In genomic region chr3:134313839-134314587, GRCh38 we compare ENCODE assay signal across 10 cellular contexts.
DNase-seq lines count a peak whose midpoint lies in the region; ATAC-seq, FAIRE-seq and TF ChIP-seq lines count a peak whose summit lies in the region.
"Had no signal": no experiment of that assay in that cellular context is flagged by ENCODE, and none has a peak within 500 bp of the region (broad histone marks: within the 10 kb centered on the region; RNA-seq: fewer than 3 reads in every experiment).

No MANE protein-coding gene starts in this region.

- H3K36me3 ChIP-seq in endodermal cell (ENCODE audit: control insufficient read depth, insufficient read depth, low read length) (no peaks in the 10 kb centered on the region), mesenchymal stem cell (ENCODE audit: control insufficient read depth in 1 of 2, insufficient read depth in 2 of 2, low read depth in 1 of 2, low read length in 2 of 2) (no peaks in the 10 kb centered on the region), transverse colon (no peaks in the 10 kb centered on the region)

- no peak for TF ChIP-seq CTCF in endodermal cell (conservative IDR thresholded peaks at IDR 0.05)
- no peak for TF ChIP-seq CTCF in transverse colon (IDR thresholded peaks at IDR 0.05)

- H3K4me2 ChIP-seq in mesenchymal stem cell (ENCODE audit: low read length, poor library complexity, severe bottlenecking) = no peak overlapping the region

- H2BK120ac ChIP-seq in mesenchymal stem cell (ENCODE audit: low read depth, low read length) = peak overlapping the region; percentile 69

- H3K4me3 ChIP-seq in endodermal cell (ENCODE audit: low read length) (peak overlapping the region; percentile 75), mesenchymal stem cell (ENCODE audit: insufficient read depth in 1 of 2, low read depth in 1 of 2, low read length in 2 of 2) (peak overlapping the region in 1 of 2 experiments; percentile 79), transverse colon (peak overlapping the region; percentile 8 to 52 (median 28))

- peaks cover 19% of the 10 kb centered on the region for H3K27me3 Mint-ChIP-seq in endodermal cell (ENCODE audit: insufficient read depth)
- peaks cover 72% of the 10 kb centered on the region for H3K27me3 Mint-ChIP-seq in activated naive CD4-positive, alpha-beta T cell treated with anti-CD3 and anti-CD28 coated beads, Interleukin-2, amount 10 ng/mL, durations not matched to agents 7 days and 5 days

- no peaks in the 10 kb centered on the region for H3K9me3 ChIP-seq in endodermal cell (ENCODE audit: control insufficient read depth, low read length)
- no peaks in the 10 kb centered on the region for H3K9me3 ChIP-seq in mesenchymal stem cell (ENCODE audit: control insufficient read depth, low read length)
- H3K9me3 ChIP-seq in transverse colon = no peaks in the 10 kb centered on the region

- peak overlapping the region; percentile 95 for H2BK5ac ChIP-seq in mesenchymal stem cell (ENCODE audit: low read depth, low read length, poor library complexity, severe bottlenecking)

- WGBS in endodermal cell (ENCODE audit: insufficient coverage in 1 of 2, insufficient read length in 1 of 2), 2 experiments = 85 to 86% methylated on average over 10 to 11 of the region's 11 CpGs
- 72% methylated on average over 10 of the region's 11 CpGs for WGBS in mesenchymal stem cell
- 74 to 91% methylated on average over 4 to 11 of the region's 11 CpGs for WGBS in transverse colon (ENCODE audit: low coverage in 1 of 2), 2 donors

- H3K18ac ChIP-seq in mesenchymal stem cell (ENCODE audit: low read depth in 1 of 2, low read length in 2 of 2) = peak overlapping the region; percentile 79 to 85

- no peak for TF ChIP-seq POLR2A in transverse colon (IDR thresholded peaks at IDR 0.05)

- no peaks in the 10 kb centered on the region for H3K36me3 Mint-ChIP-seq in endodermal cell (ENCODE audit: low read depth)
- no peaks in the 10 kb centered on the region for H3K36me3 Mint-ChIP-seq in activated naive CD4-positive, alpha-beta T cell treated with anti-CD3 and anti-CD28 coated beads, Interleukin-2, amount 10 ng/mL, durations not matched to agents 7 days and 5 days

- peak overlapping the region; percentile 82 for H3K27ac Mint-ChIP-seq in endodermal cell
- H3K27ac Mint-ChIP-seq in activated naive CD4-positive, alpha-beta T cell treated with anti-CD3 and anti-CD28 coated beads, Interleukin-2, amount 10 ng/mL, durations not matched to agents 7 days and 5 days = no peak overlapping the region

- in situ Hi-C loops in transverse colon (cut with MboI; ENCODE audit: low pct_ligation_motif_present in 1 of 4, low pct_unique_long_range_greater_than_20kb in 1 of 4, low sequenced_read_pairs in 3 of 4) = loop anchor here in 2 of 4 donors (5.0 to 10.0 kb wide), 2 partner anchors 51 to 63 kb away; no protein-coding TSS in a partner anchor

- H2BK12ac ChIP-seq in mesenchymal stem cell (ENCODE audit: low read length in 2 of 2) = peak overlapping the region; percentile 20 to 57

- DNase-seq in RCC 7860 (ENCODE audit: low spot score) = peak; percentile 57
- DNase-seq in endodermal cell = peak; percentile 49
- no peak for DNase-seq in mesenchymal stem cell
- DNase-seq in transverse colon = no peak
- DNase-seq in NCI-H524 (lab: John Stamatoyannopoulos, UW) = no peak
- no peak for DNase-seq in activated naive CD4-positive, alpha-beta T cell treated with anti-CD3 and anti-CD28 coated beads, Interleukin-2, amount 10 ng/mL, durations not matched to agents 7 days and 5 days
- DNase-seq: activated gamma-delta T cell treated with Interleukin-2 at 50 U/mL for 16 hours, MV-4-11, naive B cell had no signal

- H4K8ac ChIP-seq in mesenchymal stem cell (ENCODE audit: low read length) = peak overlapping the region; percentile 81

- H2AK5ac ChIP-seq in mesenchymal stem cell (ENCODE audit: low read length, severe bottlenecking) = peak overlapping the region; percentile 97

- no peak for FAIRE-seq in RCC 7860 (lab: Jason Lieb, UNC)

- no peak for ATAC-seq in HG03354 (IDR thresholded peaks at IDR 0.05; ENCODE audit: poor library complexity, severe bottlenecking, unreplicated experiment)

- no peak for TF ChIP-seq EP300 in transverse colon (IDR thresholded peaks at IDR 0.05; ENCODE audit: low read depth)

- H3K14ac ChIP-seq in mesenchymal stem cell (ENCODE audit: low read length in 2 of 2) = peak overlapping the region in 1 of 2 experiments; percentile 8

- no peaks in the 10 kb centered on the region for H3K27me3 ChIP-seq in endodermal cell (ENCODE audit: control insufficient read depth, insufficient read depth, low read length, poor library complexity, severe bottlenecking)
- no peaks in the 10 kb centered on the region for H3K27me3 ChIP-seq in mesenchymal stem cell (ENCODE audit: control insufficient read depth in 1 of 2, insufficient read depth in 1 of 2, low read length in 2 of 2)
- H3K27me3 ChIP-seq in transverse colon = no peaks in the 10 kb centered on the region

- H2AFZ ChIP-seq in mesenchymal stem cell (ENCODE audit: low read depth, low read length) = no peak overlapping the region

- H3K9me3 Mint-ChIP-seq in endodermal cell = no peaks in the 10 kb centered on the region
- no peaks in the 10 kb centered on the region for H3K9me3 Mint-ChIP-seq in activated naive CD4-positive, alpha-beta T cell treated with anti-CD3 and anti-CD28 coated beads, Interleukin-2, amount 10 ng/mL, durations not matched to agents 7 days and 5 days

- H3K27ac ChIP-seq in endodermal cell (ENCODE audit: low read depth, low read length) (peak overlapping the region; percentile 69), mesenchymal stem cell (ENCODE audit: low read length, poor library complexity, severe bottlenecking) (peak overlapping the region; percentile 89), transverse colon (peak overlapping the region; percentile 77 to 87 (median 82))

- H3K4ac ChIP-seq in mesenchymal stem cell (ENCODE audit: low read depth in 1 of 2, low read length in 2 of 2) = peak overlapping the region; percentile 49 to 80

- peak overlapping the region; percentile 47 for H3K4me3 Mint-ChIP-seq in endodermal cell
- no peak overlapping the region for H3K4me3 Mint-ChIP-seq in activated naive CD4-positive, alpha-beta T cell treated with anti-CD3 and anti-CD28 coated beads, Interleukin-2, amount 10 ng/mL, durations not matched to agents 7 days and 5 days

- intact Hi-C loops in transverse colon (cut with DNase I; ENCODE audit: low total_unique reads) = loop anchor here (5.0 kb wide), 1 partner anchor 58 kb away; the partner anchor contains the start of gene AMOTL2

- peaks cover 28% of the 10 kb centered on the region for H3K4me1 Mint-ChIP-seq in endodermal cell
- no peaks in the 10 kb centered on the region for H3K4me1 Mint-ChIP-seq in activated naive CD4-positive, alpha-beta T cell treated with anti-CD3 and anti-CD28 coated beads, Interleukin-2, amount 10 ng/mL, durations not matched to agents 7 days and 5 days

- H3K79me1 ChIP-seq in mesenchymal stem cell (replicated peaks; ENCODE audit: low read length, poor library complexity, severe bottlenecking) = no peaks in the 10 kb centered on the region

- H3K9ac ChIP-seq in endodermal cell (ENCODE audit: extremely low read depth, low read length, poor library complexity, severe bottlenecking) = peak overlapping the region; percentile 84
- H3K9ac ChIP-seq in mesenchymal stem cell (ENCODE audit: low read length) = peak overlapping the region; percentile 91

- peak overlapping the region; percentile 86 for H4K91ac ChIP-seq in mesenchymal stem cell (ENCODE audit: low read length)

- CTCF ChIA-PET in activated naive CD4-positive, alpha-beta T cell treated with anti-CD3 and anti-CD28 coated beads, Interleukin-2, amount 10 ng/mL, durations not matched to agents 7 days and 5 days (lab: Charles Lee) = interaction anchor here (0.7 to 2.7 kb wide), 3 partner anchors 102 to 164 kb away, joined by 3 to 6 read pairs (median 4); no protein-coding TSS in a partner anchor

- peaks cover 10% of the 10 kb centered on the region for H3K4me1 ChIP-seq in endodermal cell (ENCODE audit: control insufficient read depth, insufficient read depth, low read length)
- H3K4me1 ChIP-seq in mesenchymal stem cell (ENCODE audit: control insufficient read depth, insufficient read depth, low read depth, low read length) = peaks cover 62% of the 10 kb centered on the region
- peaks cover 11 to 52% (median 34%) of the 10 kb centered on the region in 4 donors for H3K4me1 ChIP-seq in transverse colon

- H3K23ac ChIP-seq in mesenchymal stem cell (ENCODE audit: low read length in 2 of 2) = no peak overlapping the region

- H2BK15ac ChIP-seq in mesenchymal stem cell (ENCODE audit: low read depth, poor library complexity, severe bottlenecking) = no peak overlapping the region

Comparison
In these comparisons a context has a peak if more than half of its experiments do, and no peak if none do; other contexts are left out.
1. DNase-seq: peak in RCC 7860 (single experiment) and endodermal cell (single experiment); none in mesenchymal stem cell (single experiment), transverse colon (single experiment), NCI-H524 (0 of 2) and activated naive CD4-positive, alpha-beta T cell treated with anti-CD3 and anti-CD28 coated beads, Interleukin-2, amount 10 ng/mL, durations not matched to agents 7 days and 5 days (single experiment).
2. Peak in every context shown above with its lines, with median percentiles within 50 percentile points of each other: H3K27ac ChIP-seq.